Comparison of ENCODE assay signal across 12 cellular contexts in genomic region chr3:143348486-143349327, GRCh38.
DNase-seq lines count a peak whose midpoint lies in the region; ATAC-seq, FAIRE-seq and TF ChIP-seq lines count a peak whose summit lies in the region.
"Had no signal": no experiment of that assay in that cellular context is flagged by ENCODE, and none has a peak within 500 bp of the region (broad histone marks: within the 10 kb centered on the region; RNA-seq: fewer than 3 reads in every experiment).

No MANE protein-coding gene starts in this region.

- TF ChIP-seq CTCF in Loucy (conservative IDR thresholded peaks at IDR 0.05; ENCODE audit: low read length) = peak; percentile 61
- TF ChIP-seq CTCF in GM12878 (IDR thresholded peaks at IDR 0.05 in 2 of 3, conservative IDR thresholded peaks at IDR 0.05 in 1 of 3; ENCODE audit: control insufficient read depth in 2 of 3, extremely low read depth in 1 of 3, insufficient read depth in 1 of 3, low read depth in 3 of 3, low read length in 3 of 3) = peak; percentile 34 to 39 (median 39); a peak in 4 of 6 replicates
- peak in 1 of 6 experiments; percentile 17 for TF ChIP-seq CTCF in thyroid gland (IDR thresholded peaks at IDR 0.05)

- BruUV-seq in GM12878 (replicated peaks; lab: Mats Ljungman, UMichigan) = no TSS peak

- no peak overlapping the region; the same call in 1 of the 2 replicates for H2AFZ ChIP-seq in Loucy (ENCODE audit: low read length)
- H2AFZ ChIP-seq in GM12878 (ENCODE audit: control insufficient read depth, low read depth, low read length) = no peak overlapping the region

- H4K20me1 ChIP-seq in Loucy (ENCODE audit: insufficient read depth, low read length, poor library complexity, severe bottlenecking) = no peaks in the 10 kb centered on the region
- no peaks in the 10 kb centered on the region for H4K20me1 ChIP-seq in GM12878 (ENCODE audit: control insufficient read depth, insufficient read depth)

- peak; percentile 48 for TF ChIP-seq RAD21 in GM12878 (IDR thresholded peaks at IDR 0.05; ENCODE audit: insufficient read depth, low read depth, low read length)

- in situ Hi-C loops in GM12878 (cut with MboI) = no loop called here

- H3K9ac ChIP-seq in Loucy (ENCODE audit: low read depth, low read length, poor library complexity, severe bottlenecking) = no peak overlapping the region
- H3K9ac ChIP-seq in GM12878 (ENCODE audit: control insufficient read depth, insufficient read depth, low read length) = no peak overlapping the region

- no peak for ATAC-seq in activated naive CD8-positive, alpha-beta T cell treated with anti-CD3 and anti-CD28 coated beads, Interleukin-2, amount 10 ng/mL, durations not matched to agents 7 days and 5 days (ENCODE audit: low read depth)
- ATAC-seq in GM12878 (peak; percentile 69), HG02571 (IDR thresholded peaks at IDR 0.05; ENCODE audit: unreplicated experiment) (no peak)

- WGBS in GM12878 (ENCODE audit: insufficient coverage, insufficient replicate concordance, low lambda C conversion rate, missing lambda C conversion rate) = 28% methylated on average over 5 of the region's 5 CpGs
- WGBS in thyroid gland, 2 donors = 62 to 69% methylated on average over 5 of the region's 5 CpGs

- CTCF ChIA-PET in GM12878 (lab: Yijun Ruan, JAX) = interaction anchor here (1.0 to 2.1 kb wide), 10 partner anchors 9 to 307 kb away, joined by 3 to 6 read pairs (median 3); no protein-coding TSS in a partner anchor

- FAIRE-seq in GM12878 (lab: Jason Lieb, UNC) = no peak
- FAIRE-seq: islet of Langerhans had no signal

- H3K27me3 ChIP-seq in Loucy (ENCODE audit: insufficient read depth, low read length, poor library complexity, severe bottlenecking) = no peaks in the 10 kb centered on the region
- H3K27me3 ChIP-seq in GM12878 (replicated peaks in 1 of 2; ENCODE audit: control insufficient read depth in 2 of 2, insufficient read depth in 2 of 2, low read length in 1 of 2) = no peaks in the 10 kb centered on the region
- H3K27me3 ChIP-seq in thyroid gland = no peaks in the 10 kb centered on the region

- H3K79me2 ChIP-seq in Loucy (ENCODE audit: insufficient read depth, low read length) (no peaks in the 10 kb centered on the region), GM12878 (ENCODE audit: control insufficient read depth, insufficient read depth, low read length) (no peaks in the 10 kb centered on the region)

- no peaks in the 10 kb centered on the region for H3K36me3 ChIP-seq in Loucy (ENCODE audit: insufficient read depth, low read length)
- no peaks in the 10 kb centered on the region for H3K36me3 ChIP-seq in GM12878 (ENCODE audit: control insufficient read depth in 2 of 2, insufficient read depth in 2 of 2, low read length in 1 of 2)
- H3K36me3 ChIP-seq in thyroid gland = no peaks in the 10 kb centered on the region

- H3K9me3 ChIP-seq in Loucy (ENCODE audit: insufficient read depth, low read depth, low read length) (no peaks in the 10 kb centered on the region), GM12878 (replicated peaks; ENCODE audit: control insufficient read depth, insufficient read depth, low read length) (no peaks in the 10 kb centered on the region), thyroid gland (no peaks in the 10 kb centered on the region)

- H3K4me3 Mint-ChIP-seq in activated naive CD8-positive, alpha-beta T cell treated with anti-CD3 and anti-CD28 coated beads, Interleukin-2, amount 10 ng/mL, durations not matched to agents 7 days and 5 days = no peak overlapping the region
- no peak overlapping the region for H3K4me3 Mint-ChIP-seq in activated naive CD8-positive, alpha-beta T cell treated with anti-CD3 and anti-CD28 coated beads for 36 hours
- H3K4me3 Mint-ChIP-seq: HFFc6 had no signal

- H3K9me3 Mint-ChIP-seq in activated naive CD8-positive, alpha-beta T cell treated with anti-CD3 and anti-CD28 coated beads, Interleukin-2, amount 10 ng/mL, durations not matched to agents 7 days and 5 days = peaks cover 5% of the 10 kb centered on the region
- no peaks in the 10 kb centered on the region for H3K9me3 Mint-ChIP-seq in activated naive CD8-positive, alpha-beta T cell treated with anti-CD3 and anti-CD28 coated beads for 36 hours
- H3K9me3 Mint-ChIP-seq: HFFc6 had no signal

- DNase-seq in activated naive CD8-positive, alpha-beta T cell treated with anti-CD3 and anti-CD28 coated beads, Interleukin-2, amount 10 ng/mL, durations not matched to agents 7 days and 5 days = peak; percentile 30
- no peak for DNase-seq in activated naive CD8-positive, alpha-beta T cell treated with anti-CD3 and anti-CD28 coated beads for 36 hours
- DNase-seq in GM12878 (ENCODE audit: low read depth, low spot score) (no peak), thyroid gland (peak; percentile 4 to 18), NCI-H128 (lab: John Stamatoyannopoulos, UW; ENCODE audit: unreplicated experiment) (no peak), LoVo (ENCODE audit: low spot score) (no peak)
- DNase-seq: activated naive CD4-positive, alpha-beta T cell; HFFc6; T1000 had no signal

- H3K4me2 ChIP-seq in Loucy (ENCODE audit: low read depth, low read length, poor library complexity, severe bottlenecking) (peak overlapping the region; percentile 53), GM12878 (ENCODE audit: control insufficient read depth, insufficient read depth) (no peak overlapping the region)

- H3K4me3 ChIP-seq in Loucy (ENCODE audit: low read length, poor library complexity, severe bottlenecking) = peak overlapping the region; percentile 28
- H3K4me3 ChIP-seq in GM12878 = no peak overlapping the region
- H3K4me3 ChIP-seq in thyroid gland (replicated peaks in 1 of 3) = no peak overlapping the region

- H3F3A ChIP-seq in Loucy (ENCODE audit: low read depth) = no peaks in the 10 kb centered on the region

- H3K9me2 ChIP-seq in Loucy (replicated peaks; ENCODE audit: low read depth, low read length) = no peaks in the 10 kb centered on the region

- peaks cover 14% of the 10 kb centered on the region for H3K4me1 Mint-ChIP-seq in activated naive CD8-positive, alpha-beta T cell treated with anti-CD3 and anti-CD28 coated beads, Interleukin-2, amount 10 ng/mL, durations not matched to agents 7 days and 5 days
- peaks cover 24% of the 10 kb centered on the region for H3K4me1 Mint-ChIP-seq in activated naive CD8-positive, alpha-beta T cell treated with anti-CD3 and anti-CD28 coated beads for 36 hours

- intact Hi-C loops in GM12878 (cut with micrococcal nuclease; ENCODE audit: unreplicated experiment) = loop anchor here (5.0 kb wide), 1 partner anchor 226 kb away; no protein-coding TSS in a partner anchor
- intact Hi-C loops in thyroid gland (cut with DNase I) = no loop called here

- TF ChIP-seq POLR2A in GM12878 (IDR thresholded peaks at IDR 0.05; ENCODE audit: low read depth, low read length) (no peak), thyroid gland (IDR thresholded peaks at IDR 0.05) (no peak)

- TF ChIP-seq EP300 in GM12878 (IDR thresholded peaks at IDR 0.05; ENCODE audit: borderline replicate concordance in 1 of 2, control insufficient read depth in 1 of 2, low read depth in 2 of 2, low read length in 2 of 2) = no peak

- SMC1A ChIA-PET in GM12878 (lab: Charles Lee; ENCODE audit: uncharacterized antibody, unreplicated experiment) = interaction anchor here (1.1 to 2.4 kb wide), 7 partner anchors 10 to 224 kb away, joined by 3 to 10 read pairs (median 5); no protein-coding TSS in a partner anchor

- POLR2A ChIA-PET in activated naive CD8-positive, alpha-beta T cell treated with anti-CD3 and anti-CD28 coated beads, Interleukin-2, amount 10 ng/mL, durations not matched to agents 7 days and 5 days (lab: Charles Lee) = interaction anchor here (0.5 kb wide), 1 partner anchor 680 kb away, joined by 3 read pairs; no protein-coding TSS in a partner anchor
- POLR2A ChIA-PET in GM12878 (lab: Charles Lee) = no interaction called here

- H3K36me3 Mint-ChIP-seq in activated naive CD8-positive, alpha-beta T cell treated with anti-CD3 and anti-CD28 coated beads, Interleukin-2, amount 10 ng/mL, durations not matched to agents 7 days and 5 days = peaks cover 5% of the 10 kb centered on the region
- H3K36me3 Mint-ChIP-seq in activated naive CD8-positive, alpha-beta T cell treated with anti-CD3 and anti-CD28 coated beads for 36 hours = peaks cover 4% of the 10 kb centered on the region

- no peak overlapping the region for H3K27ac ChIP-seq in GM12878 (ENCODE audit: control insufficient read depth, insufficient read depth)
- H3K27ac ChIP-seq in thyroid gland = no peak overlapping the region

- no peaks in the 10 kb centered on the region for H3K27me3 Mint-ChIP-seq in activated naive CD8-positive, alpha-beta T cell treated with anti-CD3 and anti-CD28 coated beads, Interleukin-2, amount 10 ng/mL, durations not matched to agents 7 days and 5 days
- no peaks in the 10 kb centered on the region for H3K27me3 Mint-ChIP-seq in activated naive CD8-positive, alpha-beta T cell treated with anti-CD3 and anti-CD28 coated beads for 36 hours

- RAD21 ChIA-PET in GM12878 (lab: Charles Lee; ENCODE audit: unreplicated experiment) = interaction anchor here (1.0 to 2.1 kb wide), 6 partner anchors 13 to 308 kb away, joined by 3 to 7 read pairs (median 4); no protein-coding TSS in a partner anchor

- peaks cover 29% of the 10 kb centered on the region for H3K4me1 ChIP-seq in Loucy (ENCODE audit: insufficient read depth, low read length, poor library complexity, severe bottlenecking)
- peaks cover 5% of the 10 kb centered on the region for H3K4me1 ChIP-seq in GM12878 (ENCODE audit: control insufficient read depth, insufficient read depth, low read length)
- H3K4me1 ChIP-seq in thyroid gland = no peaks in the 10 kb centered on the region

- no peak overlapping the region for H3K27ac Mint-ChIP-seq in activated naive CD8-positive, alpha-beta T cell treated with anti-CD3 and anti-CD28 coated beads, Interleukin-2, amount 10 ng/mL, durations not matched to agents 7 days and 5 days
- H3K27ac Mint-ChIP-seq in activated naive CD8-positive, alpha-beta T cell treated with anti-CD3 and anti-CD28 coated beads for 36 hours = no peak overlapping the region
- H3K27ac Mint-ChIP-seq: HFFc6 had no signal

TF ChIP-seq in GM12878, 131 proteins besides CTCF, POLR2A, EP300 and RAD21 (continues in another document):
- TF ChIP-seq RUNX3 (IDR thresholded peaks at IDR 0.05; ENCODE audit: low read length) (peak; percentile 49), ZSCAN29 (IDR thresholded peaks at IDR 0.05) (no peak)

Comparison
In these comparisons a context has a peak if more than half of its experiments do, and no peak if none do; other contexts are left out.
1. DNase-seq: peak in activated naive CD8-positive, alpha-beta T cell treated with anti-CD3 and anti-CD28 coated beads, Interleukin-2, amount 10 ng/mL, durations not matched to agents 7 days and 5 days (single experiment) and thyroid gland (2 of 2); none in activated naive CD8-positive, alpha-beta T cell treated with anti-CD3 and anti-CD28 coated beads for 36 hours (single experiment), GM12878 (single experiment), NCI-H128 (single experiment) and LoVo (single experiment).